19 cellular contexts compared by ENCODE assay signal in the genomic region with DNA sequence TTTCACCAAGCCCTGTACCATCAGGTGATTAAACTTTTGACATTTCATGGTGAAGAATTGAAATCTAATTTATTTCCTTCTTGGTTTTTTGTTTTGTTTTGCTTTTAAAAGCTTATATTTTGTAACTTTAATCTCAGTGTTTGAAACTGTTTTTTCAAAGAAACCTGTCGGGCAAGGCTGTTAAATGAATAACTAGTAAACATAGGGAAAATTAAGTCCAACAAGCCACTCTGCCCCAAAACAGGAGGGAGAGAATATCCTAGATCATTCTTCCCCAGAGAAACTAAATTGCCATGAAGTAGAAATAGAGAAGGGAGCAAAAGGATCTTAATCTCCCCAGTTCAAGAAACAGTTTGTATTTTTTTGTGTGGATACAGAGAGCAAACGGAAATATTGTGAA.
"Had no signal": no experiment of that assay in that cellular context is flagged by ENCODE, and none has a peak within 500 bp of the region (broad histone marks: within the 10 kb centered on the region; RNA-seq: fewer than 3 reads in every experiment).

No MANE protein-coding gene starts in this region.

- H3K27ac Mint-ChIP-seq: activated CD4-positive, alpha-beta T cell treated with anti-CD3 and anti-CD28 coated beads, Interleukin-2, amount 10 ng/mL, durations not matched to agents 24 days and 14 days; activated CD8-positive, alpha-beta T cell treated with anti-CD3 and anti-CD28 coated beads for 36 hours; activated naive CD8-positive, alpha-beta T cell treated with anti-CD3 and anti-CD28 coated beads for 36 hours; activated T-helper 17 cell treated with anti-CD3 and anti-CD28 coated beads, Interleukin-2, amount 50 U/mL, for 72 hours; dendritic cell treated with granulocyte-macrophage colony-stimulating factor and Interleukin-4, amounts not matched to agents 40 ng/mL and 50 ng/mL, for 4 days; natural killer cell treated with Interleukin-12 subunit alpha and Interleukin-12 subunit beta and Interleukin-15 and Interleukin-18, amount 100 ng/mL, for 72 hours; stimulated activated naive CD8-positive, alpha-beta T cell treated with anti-CD3 and anti-CD28 coated beads, Interleukin-15, Interleukin-2, amounts not matched to agents 100 ng/mL and 50 ng/mL, for 24 hours had no signal

- DNase-seq: activated CD4-positive, alpha-beta T cell treated with anti-CD3 and anti-CD28 coated beads, Interleukin-2, amount 10 ng/mL, durations not matched to agents 24 days and 14 days; activated CD8-positive, alpha-beta T cell treated with anti-CD3 and anti-CD28 coated beads for 36 hours; activated naive CD4-positive, alpha-beta T cell; activated naive CD8-positive, alpha-beta T cell treated with anti-CD3 and anti-CD28 coated beads for 36 hours; activated T-cell treated with anti-CD3 and anti-CD28 coated beads, Interleukin-2, amount 50 U/mL, for 1 hour; amniotic stem cell; effector memory CD4-positive, alpha-beta T cell; glutamatergic neuron; occipital lobe; T1000; trophoblast cell had no signal

- H3K36me3 ChIP-seq: cardiac muscle cell, right atrium auricular region, suprapubic skin had no signal

- H3K4me3 ChIP-seq: cardiac muscle cell, right atrium auricular region, skin epidermis, suprapubic skin had no signal

- H3K4me1 ChIP-seq: right atrium auricular region, suprapubic skin had no signal

- H3K27me3 ChIP-seq: cardiac muscle cell, right atrium auricular region, suprapubic skin had no signal

- H3K9me3 ChIP-seq: right atrium auricular region, suprapubic skin had no signal

- H3K27me3 Mint-ChIP-seq: activated CD4-positive, alpha-beta T cell treated with anti-CD3 and anti-CD28 coated beads, Interleukin-2, amount 10 ng/mL, durations not matched to agents 24 days and 14 days; activated CD8-positive, alpha-beta T cell treated with anti-CD3 and anti-CD28 coated beads for 36 hours; activated naive CD8-positive, alpha-beta T cell treated with anti-CD3 and anti-CD28 coated beads for 36 hours; dendritic cell treated with granulocyte-macrophage colony-stimulating factor and Interleukin-4, amounts not matched to agents 40 ng/mL and 50 ng/mL, for 4 days; natural killer cell treated with Interleukin-12 subunit alpha and Interleukin-12 subunit beta and Interleukin-15 and Interleukin-18, amount 100 ng/mL, for 72 hours; stimulated activated naive CD8-positive, alpha-beta T cell treated with anti-CD3 and anti-CD28 coated beads, Interleukin-15, Interleukin-2, amounts not matched to agents 100 ng/mL and 50 ng/mL, for 24 hours had no signal

- H3K4me3 Mint-ChIP-seq: activated CD4-positive, alpha-beta T cell treated with anti-CD3 and anti-CD28 coated beads, Interleukin-2, amount 10 ng/mL, durations not matched to agents 24 days and 14 days; activated CD8-positive, alpha-beta T cell treated with anti-CD3 and anti-CD28 coated beads for 36 hours; activated naive CD8-positive, alpha-beta T cell treated with anti-CD3 and anti-CD28 coated beads for 36 hours; activated T-helper 17 cell treated with anti-CD3 and anti-CD28 coated beads, Interleukin-2, amount 50 U/mL, for 72 hours; dendritic cell treated with granulocyte-macrophage colony-stimulating factor and Interleukin-4, amounts not matched to agents 40 ng/mL and 50 ng/mL, for 4 days; natural killer cell treated with Interleukin-12 subunit alpha and Interleukin-12 subunit beta and Interleukin-15 and Interleukin-18, amount 100 ng/mL, for 72 hours; stimulated activated naive CD8-positive, alpha-beta T cell treated with anti-CD3 and anti-CD28 coated beads, Interleukin-15, Interleukin-2, amounts not matched to agents 100 ng/mL and 50 ng/mL, for 24 hours had no signal

- H3K36me3 Mint-ChIP-seq: activated naive CD8-positive, alpha-beta T cell treated with anti-CD3 and anti-CD28 coated beads for 36 hours; natural killer cell treated with Interleukin-12 subunit alpha and Interleukin-12 subunit beta and Interleukin-15 and Interleukin-18, amount 100 ng/mL, for 72 hours had no signal

- H3K4me1 Mint-ChIP-seq: activated CD4-positive, alpha-beta T cell treated with anti-CD3 and anti-CD28 coated beads, Interleukin-2, amount 10 ng/mL, durations not matched to agents 24 days and 14 days; activated naive CD8-positive, alpha-beta T cell treated with anti-CD3 and anti-CD28 coated beads for 36 hours; activated T-helper 17 cell treated with anti-CD3 and anti-CD28 coated beads, Interleukin-2, amount 50 U/mL, for 72 hours had no signal

- H3K27ac ChIP-seq: cardiac muscle cell, right atrium auricular region, skin epidermis, suprapubic skin had no signal

- ATAC-seq: activated CD8-positive, alpha-beta T cell treated with anti-CD3 and anti-CD28 coated beads for 36 hours; activated T-helper 17 cell treated with anti-CD3 and anti-CD28 coated beads, Interleukin-2, amount 50 U/mL, for 72 hours; natural killer cell treated with Interleukin-12 subunit alpha and Interleukin-12 subunit beta and Interleukin-15 and Interleukin-18, amount 100 ng/mL, for 72 hours had no signal

- H3K9me3 Mint-ChIP-seq: activated CD4-positive, alpha-beta T cell treated with anti-CD3 and anti-CD28 coated beads, Interleukin-2, amount 10 ng/mL, durations not matched to agents 24 days and 14 days; activated CD8-positive, alpha-beta T cell treated with anti-CD3 and anti-CD28 coated beads for 36 hours; activated naive CD8-positive, alpha-beta T cell treated with anti-CD3 and anti-CD28 coated beads for 36 hours; dendritic cell treated with granulocyte-macrophage colony-stimulating factor and Interleukin-4, amounts not matched to agents 40 ng/mL and 50 ng/mL, for 4 days; stimulated activated naive CD8-positive, alpha-beta T cell treated with anti-CD3 and anti-CD28 coated beads, Interleukin-15, Interleukin-2, amounts not matched to agents 100 ng/mL and 50 ng/mL, for 24 hours had no signal
